25 cellular contexts compared by ENCODE assay signal in the genomic region with DNA sequence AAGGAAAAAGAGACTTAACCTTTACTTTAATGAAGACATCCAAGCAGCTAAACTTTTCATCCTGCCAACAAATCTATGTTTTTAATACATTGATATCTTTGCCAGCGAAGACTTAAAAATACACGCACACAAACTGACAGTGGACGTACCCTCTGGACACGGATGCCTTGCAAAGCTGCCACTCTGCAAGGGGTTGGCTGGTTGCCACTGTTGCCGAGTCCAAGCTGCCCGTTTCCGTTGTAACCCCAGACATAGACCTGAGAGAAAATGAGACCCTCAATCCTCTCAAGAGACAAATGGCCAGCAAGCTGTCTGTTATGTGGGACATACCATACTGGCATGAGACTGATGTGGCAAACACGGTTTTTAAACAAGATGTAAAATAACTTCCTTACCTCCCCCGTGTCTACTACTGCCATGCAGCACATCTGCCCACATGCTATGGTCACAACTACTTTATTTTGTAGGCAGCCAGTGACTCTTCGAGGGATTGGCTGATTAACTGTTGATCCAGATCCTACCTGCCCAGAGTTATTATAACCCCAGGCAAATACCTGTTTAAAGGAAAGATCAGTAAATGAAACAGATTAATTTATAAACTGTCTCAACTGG. TPM values are rescaled to one million over a fixed set of nuclear protein-coding genes. Genes with fewer than 3 reads are reported as not detected.
DNase-seq lines count a peak whose midpoint lies in the region; ATAC-seq and TF ChIP-seq lines count a peak whose summit lies in the region.
"Had no signal": no experiment of that assay in that cellular context is flagged by ENCODE, and none has a peak within 500 bp of the region (broad histone marks: within the 10 kb centered on the region; RNA-seq: fewer than 3 reads in every experiment).

No MANE protein-coding gene starts in this region.

- no peak for TF ChIP-seq POLR2A in heart left ventricle (IDR thresholded peaks at IDR 0.05)

- peaks cover 0 to 50% (median 14%) of the 10 kb centered on the region in 9 donors for H3K36me3 ChIP-seq in heart left ventricle
- H3K36me3 ChIP-seq: adrenal gland, brain microvascular endothelial cell had no signal

- WGBS in heart left ventricle, 4 donors: 29 to 44% (median 36%) methylated on average over 10 of the region's 10 CpGs

- peaks cover 0 to 51% (median 17%) of the 10 kb centered on the region in 12 donors for H3K4me1 ChIP-seq in heart left ventricle

- intact Hi-C loops in heart left ventricle (cut with DNase I): no loop called here
- intact Hi-C loops in Right ventricle myocardium inferior (cut with DNase I): no loop called here
- intact Hi-C loops in dorsolateral prefrontal cortex (cut with DNase I): no loop called here

- H3K9me3 ChIP-seq in heart left ventricle: no peaks in the 10 kb centered on the region
- H3K9me3 ChIP-seq: adrenal gland, left lung, mucosa of descending colon, spleen, tibial artery had no signal

- ATAC-seq in heart left ventricle: peak in 3 of 4 donors; percentile 44 to 59 (median 57)
- ATAC-seq in Right ventricle myocardium inferior: no peak
- ATAC-seq: activated CD8-positive, alpha-beta T cell treated with anti-CD3 and anti-CD28 coated beads for 36 hours; left lung; mucosa of descending colon had no signal

- H3K4me3 ChIP-seq in heart left ventricle (peak overlapping the region in 8 of 12 donors; percentile 10 to 35 (median 18)), dorsolateral prefrontal cortex (peak overlapping the region in 36 of 59 donors; percentile 1 to 52 (median 26))
- H3K4me3 ChIP-seq: adrenal gland; BLaER1 treated with 17β-estradiol and CSF1 and Interleukin-3, amounts not matched to agents 10 nM and 100 nM; GM23248; left lung; mucosa of descending colon; tibial artery had no signal

- DNase-seq in heart left ventricle: peak in 2 of 5 donors; percentile 59 to 60
- DNase-seq in Right ventricle myocardium inferior (ENCODE audit: missing footprints): no peak
- DNase-seq in dorsolateral prefrontal cortex: peak in 1 of 10 donors; percentile 65
- DNase-seq in myocyte (ENCODE audit: low read depth): peak; percentile 60
- DNase-seq in putamen (ENCODE audit: low spot score): no peak
- no peak for DNase-seq in NCI-H2081 (lab: John Stamatoyannopoulos, UW)
- no peak for DNase-seq in effector CD8-positive, alpha-beta T cell (lab: John Stamatoyannopoulos, UW)
- no peak for DNase-seq in NCI-H774 (lab: John Stamatoyannopoulos, UW)
- DNase-seq: activated CD4-positive, CD25-positive, alpha-beta regulatory T cell; activated CD8-positive, alpha-beta T cell treated with anti-CD3 and anti-CD28 coated beads for 36 hours; activated T-cell treated with anti-CD3 and anti-CD28 coated beads, Interleukin-2, amount 50 U/mL, for 1 hour; brain microvascular endothelial cell; Calu3; cortex of kidney; GM23248; left lung; mucosa of descending colon; NCI-H446 treated with DMSO at 0.1 percent for 48 hours; spleen; stimulated activated CD4-positive, alpha-beta T cell treated with anti-CD3 and anti-CD28 coated beads, Interleukin-4, amount 100 ng/mL, for 1 hour; stimulated activated naive CD4-positive, alpha-beta T cell treated with Interleukin-2 at 50 U/mL for 16 hours; T-helper 9 cell; tibial artery had no signal

- TF ChIP-seq CTCF in heart left ventricle (IDR thresholded peaks at IDR 0.05) (no peak), dorsolateral prefrontal cortex (IDR thresholded peaks at IDR 0.05 in 54 of 56, conservative IDR thresholded peaks at IDR 0.05 in 2 of 56; ENCODE audit: low read depth in 1 of 56, partially characterized antibody in 56 of 56) (no peak)

- no peaks in the 10 kb centered on the region for H3K27me3 ChIP-seq in heart left ventricle
- no peaks in the 10 kb centered on the region for H3K27me3 ChIP-seq in dorsolateral prefrontal cortex
- H3K27me3 ChIP-seq: adrenal gland; BLaER1 treated with 17β-estradiol and CSF1 and Interleukin-3, amounts not matched to agents 10 nM and 100 nM; brain microvascular endothelial cell; left lung; spleen; tibial artery had no signal

- H3K27ac ChIP-seq in heart left ventricle (peak overlapping the region in 1 of 12 donors; percentile 9), dorsolateral prefrontal cortex (no peak overlapping the region)
- H3K27ac ChIP-seq: adrenal gland; BLaER1 treated with 17β-estradiol and CSF1 and Interleukin-3, amounts not matched to agents 10 nM and 100 nM; brain microvascular endothelial cell; GM23248; left lung; spleen; tibial artery had no signal

RNA-seq across cellular contexts. Expression of gene RCBTB2, which starts 21.2 kb away (rescaled TPM):
- 10 to 100 TPM in 6 of 9 donors, 1 to 10 TPM in 3; 5.9 to 16.2 (median 11.8) TPM for total RNA-seq in heart left ventricle
- polyA plus RNA-seq in heart left ventricle: 10 to 100 TPM in 1 of 2 donors, 1 to 10 TPM in 1; 6.9 to 11.5 TPM
- 16.4 TPM for total RNA-seq in Right ventricle myocardium inferior
- total RNA-seq in dorsolateral prefrontal cortex: 10 to 100 TPM in 100 of 120 experiments, 1 to 10 TPM in 20; 7.7 to 20.0 (median 11.9) TPM
- 18.5 and 19.8 TPM in 2 replicates for total RNA-seq in myocyte
- 7.0 TPM for polyA plus RNA-seq in myocyte (2012)
